Comparison of ENCODE assay signal across 9 cellular contexts in the genomic region with DNA sequence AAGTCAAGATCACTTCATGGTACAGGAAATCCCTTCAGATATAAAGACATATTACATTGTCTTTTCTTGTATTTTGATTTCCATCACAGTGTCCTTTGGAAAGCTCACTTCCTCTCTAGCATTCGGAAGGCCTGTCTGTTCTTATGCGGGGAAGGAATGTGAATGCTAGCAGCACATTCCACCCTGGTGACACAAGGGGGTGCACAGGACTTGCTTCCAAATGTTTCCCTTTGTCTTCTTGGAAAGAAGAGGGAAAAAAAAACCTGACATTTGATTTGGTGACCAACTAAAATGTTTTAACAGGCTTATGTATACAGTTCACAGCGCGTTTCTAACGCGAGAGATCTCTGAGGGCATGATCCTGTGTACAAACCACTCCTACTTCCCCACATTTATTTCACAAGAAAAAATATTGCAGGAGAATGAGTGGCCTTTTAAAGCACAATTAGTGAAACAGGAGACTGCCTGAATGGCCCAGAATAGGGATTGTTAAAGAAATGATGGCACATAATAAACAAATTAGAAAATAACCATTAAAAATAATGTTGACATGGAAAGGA.
DNase-seq lines count a peak whose midpoint lies in the region; ATAC-seq and TF ChIP-seq lines count a peak whose summit lies in the region.
"Had no signal": no experiment of that assay in that cellular context is flagged by ENCODE, and none has a peak within 500 bp of the region (broad histone marks: within the 10 kb centered on the region; RNA-seq: fewer than 3 reads in every experiment).

No MANE protein-coding gene starts in this region.

- H3K4me1 ChIP-seq in heart left ventricle (peaks cover 0 to 16% (median 0%) of the 10 kb centered on the region in 12 donors), esophagus squamous epithelium (peaks cover 0 to 5% (median 0%) of the 10 kb centered on the region in 3 donors)
- H3K4me1 ChIP-seq: prostate gland had no signal

- H3K9me3 ChIP-seq in heart left ventricle: no peaks in the 10 kb centered on the region
- no peaks in the 10 kb centered on the region for H3K9me3 ChIP-seq in esophagus squamous epithelium
- H3K9me3 ChIP-seq: prostate gland had no signal

- H3K36me3 ChIP-seq in heart left ventricle (no peaks in the 10 kb centered on the region), esophagus squamous epithelium (no peaks in the 10 kb centered on the region)
- H3K36me3 ChIP-seq: prostate gland had no signal

- WGBS in heart left ventricle, 4 donors: 10 to 18% (median 17%) methylated on average over 6 of the region's 6 CpGs
- WGBS in esophagus squamous epithelium, 2 donors: 34 to 49% methylated on average over 6 of the region's 6 CpGs

- DNase-seq in HPDE6-E6E7 (ENCODE audit: extremely low spot score): peak; percentile 25
- DNase-seq in SHP77 treated with DMSO at 0.1 percent for 48 hours (lab: John Stamatoyannopoulos, UW): peak; percentile 8
- peak in 2 of 5 donors; percentile 35 to 47 for DNase-seq in heart left ventricle
- peak; percentile 6 for DNase-seq in retinal pigment epithelial cell (ENCODE audit: low read depth)
- DNase-seq in esophagus squamous epithelium (lab: John Stamatoyannopoulos, UW): no peak
- no peak for DNase-seq in activated naive CD4-positive, alpha-beta T cell (lab: John Stamatoyannopoulos, UW)

- no peaks in the 10 kb centered on the region for H3K27me3 ChIP-seq in heart left ventricle
- no peaks in the 10 kb centered on the region for H3K27me3 ChIP-seq in esophagus squamous epithelium

- H3K4me3 ChIP-seq in heart left ventricle (peak overlapping the region in 1 of 12 donors; percentile 11), retinal pigment epithelial cell (ENCODE audit: low read length) (no peak overlapping the region), esophagus squamous epithelium (no peak overlapping the region)
- H3K4me3 ChIP-seq: prostate gland had no signal

- TF ChIP-seq CTCF in heart left ventricle (IDR thresholded peaks at IDR 0.05) (peak; percentile 23 to 63 (median 41)), retinal pigment epithelial cell (conservative IDR thresholded peaks at IDR 0.05; ENCODE audit: low read depth, low read length) (peak; percentile 59), esophagus squamous epithelium (IDR thresholded peaks at IDR 0.05) (peak in 1 of 6 experiments; percentile 7)

- no peak for TF ChIP-seq POLR2A in heart left ventricle (IDR thresholded peaks at IDR 0.05)
- no peak for TF ChIP-seq POLR2A in esophagus squamous epithelium (IDR thresholded peaks at IDR 0.05)

- peak in 3 of 4 donors; percentile 82 to 88 (median 87) for ATAC-seq in heart left ventricle
- ATAC-seq in HG02885 (IDR thresholded peaks at IDR 0.05; ENCODE audit: poor library complexity, unreplicated experiment): no peak
- ATAC-seq in HG03460 (IDR thresholded peaks at IDR 0.05; ENCODE audit: unreplicated experiment): no peak

- peak overlapping the region in 1 of 12 donors; percentile 8 for H3K27ac ChIP-seq in heart left ventricle
- no peak overlapping the region for H3K27ac ChIP-seq in esophagus squamous epithelium
- H3K27ac ChIP-seq: prostate gland had no signal

- intact Hi-C loops in heart left ventricle (cut with DNase I): loop anchor here in 9 of 10 donors (2.0 to 10.0 kb wide), 8 partner anchors 107 to 472 kb away; partner anchors contain the start of gene FXR1 (in 1 of the 9)
- intact Hi-C loops in esophagus squamous epithelium (cut with DNase I): no loop called here

Comparison
In these comparisons a context has a peak if more than half of its experiments do, and no peak if none do; other contexts are left out.
1. DNase-seq: peak in HPDE6-E6E7 (single experiment), SHP77 treated with DMSO at 0.1 percent for 48 hours (single experiment) and retinal pigment epithelial cell (single experiment); none in esophagus squamous epithelium (single experiment) and activated naive CD4-positive, alpha-beta T cell (0 of 4).
2. ATAC-seq: peak in heart left ventricle (3 of 4); none in HG02885 (single experiment) and HG03460 (single experiment).